ENCODE assay signal across 11 cellular contexts in the genomic region with DNA sequence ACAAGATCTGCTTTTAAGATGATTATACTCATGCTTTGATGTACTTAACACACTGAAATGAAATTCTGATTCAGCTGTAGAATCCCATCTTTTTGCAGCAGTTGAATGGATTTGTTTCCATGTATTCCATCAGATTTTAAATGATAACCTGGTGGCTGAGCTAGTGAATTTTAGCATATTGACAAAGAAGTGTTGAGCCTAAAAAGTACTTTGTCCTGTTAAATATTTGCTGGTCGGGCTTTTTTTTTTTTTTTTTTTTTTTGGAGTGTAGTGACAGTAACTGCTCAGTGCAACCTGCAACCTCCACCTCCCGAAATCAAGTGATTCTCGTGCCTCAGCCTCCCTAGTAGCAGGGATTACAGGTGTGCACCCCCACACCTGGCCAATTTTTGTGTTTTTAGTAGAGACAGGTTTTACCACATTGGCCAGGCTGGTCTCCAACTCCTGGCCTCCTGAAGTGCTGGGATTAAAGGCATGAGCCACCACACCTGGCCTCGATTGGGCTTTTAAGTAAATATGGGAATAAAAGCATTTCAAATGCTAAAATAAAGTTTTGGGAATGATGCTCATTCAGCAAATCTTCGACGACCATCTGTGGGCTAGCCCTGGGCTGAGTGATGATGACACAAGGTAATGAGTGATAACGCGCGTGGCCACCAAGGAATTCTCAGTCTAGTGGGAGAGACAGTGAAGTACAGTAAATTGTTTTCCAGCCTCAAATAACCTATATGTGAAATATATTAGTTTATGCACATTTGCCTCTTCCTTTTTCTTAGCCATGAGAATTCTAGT. TPM values are rescaled to one million over a fixed set of nuclear protein-coding genes. Genes with fewer than 3 reads are reported as not detected.
DNase-seq lines count a peak whose midpoint lies in the region; ATAC-seq and TF ChIP-seq lines count a peak whose summit lies in the region.
"Had no signal": no experiment of that assay in that cellular context is flagged by ENCODE, and none has a peak within 500 bp of the region (broad histone marks: within the 10 kb centered on the region; RNA-seq: fewer than 3 reads in every experiment).

No MANE protein-coding gene starts in this region.

- WGBS in smooth muscle cell (ENCODE audit: low lambda C conversion rate), result 95% methylated on average over 9 of the region's 9 CpGs

- H3K4me3 ChIP-seq in fibroblast of mammary gland (ENCODE audit: control insufficient read depth, low read depth, low read length), result peak overlapping the region; percentile 12
- no peak overlapping the region for H3K4me3 ChIP-seq in smooth muscle cell

- no peaks in the 10 kb centered on the region for H3K36me3 ChIP-seq in smooth muscle cell (ENCODE audit: low read depth)

- no peak overlapping the region for H3K27ac ChIP-seq in smooth muscle cell (ENCODE audit: low read depth)
- H3K27ac ChIP-seq: epithelial cell of prostate, right atrium auricular region had no signal

- peak overlapping the region; percentile 91 for H3K4me2 ChIP-seq in smooth muscle cell

- H3K4me1 ChIP-seq in smooth muscle cell (ENCODE audit: low read depth), result peaks cover 16% of the 10 kb centered on the region

- H4K20me1 ChIP-seq in smooth muscle cell (ENCODE audit: low read depth), result peaks cover 71% of the 10 kb centered on the region

- no peak overlapping the region for H2AFZ ChIP-seq in smooth muscle cell (ENCODE audit: low read depth)

- no peaks in the 10 kb centered on the region for H3F3A ChIP-seq in smooth muscle cell (ENCODE audit: low read depth)

- peaks cover 77% of the 10 kb centered on the region for H3K79me2 ChIP-seq in smooth muscle cell (ENCODE audit: low read depth)

- H3K27me3 Mint-ChIP-seq in activated CD4-positive, alpha-beta T cell treated with anti-CD3 and anti-CD28 coated beads, Interleukin-2, amount 10 ng/mL, durations not matched to agents 7 days and 5 days, result no peaks in the 10 kb centered on the region
- H3K27me3 Mint-ChIP-seq in WTC11 (ENCODE audit: low read depth), result no peaks in the 10 kb centered on the region

- in situ Hi-C loops in KBM-7 (cut with MboI; ENCODE audit: low pct_unique_long_range_greater_than_20kb, low sequenced_read_pairs), result no loop called here

- peak overlapping the region; percentile 83 for H3K4me3 Mint-ChIP-seq in activated CD4-positive, alpha-beta T cell treated with anti-CD3 and anti-CD28 coated beads, Interleukin-2, amount 10 ng/mL, durations not matched to agents 7 days and 5 days
- H3K4me3 Mint-ChIP-seq in WTC11, result peak overlapping the region; percentile 95

- no peak for DNase-seq in activated CD4-positive, alpha-beta T cell treated with anti-CD3 and anti-CD28 coated beads, Interleukin-2, amount 10 ng/mL, durations not matched to agents 7 days and 5 days
- no peak for DNase-seq in activated CD4-positive, alpha-beta T cell treated with anti-CD3 and anti-CD28 coated beads, Interleukin-2, amount 50 U/mL, for 48 hours
- DNase-seq in WTC11 (ENCODE audit: low spot score) (no peak), fibroblast of mammary gland (ENCODE audit: low read depth) (no peak), smooth muscle cell (lab: John Stamatoyannopoulos, UW; ENCODE audit: unreplicated experiment) (no peak), H4 (ENCODE audit: low spot score) (no peak), D341Med (ENCODE audit: low spot score) (no peak), KBM-7 (no peak)
- DNase-seq: NCI-H187 had no signal

- H3K9me3 ChIP-seq in smooth muscle cell (replicated peaks; ENCODE audit: low read depth), result no peaks in the 10 kb centered on the region
- H3K9me3 ChIP-seq: right atrium auricular region had no signal

- ATAC-seq in WTC11, result no peak

- no peaks in the 10 kb centered on the region for H3K9me3 Mint-ChIP-seq in activated CD4-positive, alpha-beta T cell treated with anti-CD3 and anti-CD28 coated beads, Interleukin-2, amount 10 ng/mL, durations not matched to agents 7 days and 5 days
- no peaks in the 10 kb centered on the region for H3K9me3 Mint-ChIP-seq in WTC11

- H3K4me1 Mint-ChIP-seq in activated CD4-positive, alpha-beta T cell treated with anti-CD3 and anti-CD28 coated beads, Interleukin-2, amount 10 ng/mL, durations not matched to agents 7 days and 5 days, result peaks cover 50% of the 10 kb centered on the region
- H3K4me1 Mint-ChIP-seq in WTC11, result peaks cover 36% of the 10 kb centered on the region

- TF ChIP-seq CTCF in WTC11 (IDR thresholded peaks at IDR 0.05) (no peak), fibroblast of mammary gland (conservative IDR thresholded peaks at IDR 0.05; ENCODE audit: control insufficient read depth, insufficient read depth, low read depth, low read length) (no peak), smooth muscle cell (IDR thresholded peaks at IDR 0.05; ENCODE audit: borderline replicate concordance, insufficient read depth, poor library complexity, severe bottlenecking) (no peak)

- CTCF ChIA-PET in activated CD4-positive, alpha-beta T cell treated with anti-CD3 and anti-CD28 coated beads, Interleukin-2, amount 10 ng/mL, durations not matched to agents 7 days and 5 days (lab: Charles Lee), result no interaction called here
- CTCF ChIA-PET in WTC11 (lab: Charles Lee), result interaction anchor here (0.6 kb wide), 1 partner anchor 66 kb away, joined by 3 read pairs; no protein-coding TSS in a partner anchor

- peaks cover 22% of the 10 kb centered on the region for H3K36me3 Mint-ChIP-seq in activated CD4-positive, alpha-beta T cell treated with anti-CD3 and anti-CD28 coated beads, Interleukin-2, amount 10 ng/mL, durations not matched to agents 7 days and 5 days (ENCODE audit: low read depth)
- H3K36me3 Mint-ChIP-seq in WTC11, result peaks cover 21% of the 10 kb centered on the region

- POLR2A ChIA-PET in activated CD4-positive, alpha-beta T cell treated with anti-CD3 and anti-CD28 coated beads, Interleukin-2, amount 10 ng/mL, durations not matched to agents 7 days and 5 days (lab: Charles Lee), result no interaction called here
- POLR2A ChIA-PET in WTC11 (lab: Charles Lee), result no interaction called here

- no peak overlapping the region for H3K27ac Mint-ChIP-seq in activated CD4-positive, alpha-beta T cell treated with anti-CD3 and anti-CD28 coated beads, Interleukin-2, amount 10 ng/mL, durations not matched to agents 7 days and 5 days
- no peak overlapping the region for H3K27ac Mint-ChIP-seq in WTC11

- no peaks in the 10 kb centered on the region for H3K27me3 ChIP-seq in smooth muscle cell (ENCODE audit: low read depth)
- H3K27me3 ChIP-seq: right atrium auricular region had no signal

- no peak overlapping the region for H3K9ac ChIP-seq in smooth muscle cell (ENCODE audit: low read depth)

TF ChIP-seq in WTC11, 78 proteins besides CTCF, POLR2A, EP300 and RAD21 (continues in another document):
- TF ChIP-seq ZNF219 (CRISPR knock-in tag; IDR thresholded peaks at IDR 0.05; ENCODE audit: borderline replicate concordance) (no peak), RORB (CRISPR knock-in tag; IDR thresholded peaks at IDR 0.05) (no peak), ZNF423 (CRISPR knock-in tag; IDR thresholded peaks at IDR 0.05) (no peak), SMAD4 (CRISPR knock-in tag; IDR thresholded peaks at IDR 0.05) (no peak), SMAD3 (CRISPR knock-in tag; IDR thresholded peaks at IDR 0.05; ENCODE audit: borderline replicate concordance) (no peak), CBFB (CRISPR knock-in tag; IDR thresholded peaks at IDR 0.05; ENCODE audit: low read depth) (no peak)
- TF ChIP-seq, protein P1, sequence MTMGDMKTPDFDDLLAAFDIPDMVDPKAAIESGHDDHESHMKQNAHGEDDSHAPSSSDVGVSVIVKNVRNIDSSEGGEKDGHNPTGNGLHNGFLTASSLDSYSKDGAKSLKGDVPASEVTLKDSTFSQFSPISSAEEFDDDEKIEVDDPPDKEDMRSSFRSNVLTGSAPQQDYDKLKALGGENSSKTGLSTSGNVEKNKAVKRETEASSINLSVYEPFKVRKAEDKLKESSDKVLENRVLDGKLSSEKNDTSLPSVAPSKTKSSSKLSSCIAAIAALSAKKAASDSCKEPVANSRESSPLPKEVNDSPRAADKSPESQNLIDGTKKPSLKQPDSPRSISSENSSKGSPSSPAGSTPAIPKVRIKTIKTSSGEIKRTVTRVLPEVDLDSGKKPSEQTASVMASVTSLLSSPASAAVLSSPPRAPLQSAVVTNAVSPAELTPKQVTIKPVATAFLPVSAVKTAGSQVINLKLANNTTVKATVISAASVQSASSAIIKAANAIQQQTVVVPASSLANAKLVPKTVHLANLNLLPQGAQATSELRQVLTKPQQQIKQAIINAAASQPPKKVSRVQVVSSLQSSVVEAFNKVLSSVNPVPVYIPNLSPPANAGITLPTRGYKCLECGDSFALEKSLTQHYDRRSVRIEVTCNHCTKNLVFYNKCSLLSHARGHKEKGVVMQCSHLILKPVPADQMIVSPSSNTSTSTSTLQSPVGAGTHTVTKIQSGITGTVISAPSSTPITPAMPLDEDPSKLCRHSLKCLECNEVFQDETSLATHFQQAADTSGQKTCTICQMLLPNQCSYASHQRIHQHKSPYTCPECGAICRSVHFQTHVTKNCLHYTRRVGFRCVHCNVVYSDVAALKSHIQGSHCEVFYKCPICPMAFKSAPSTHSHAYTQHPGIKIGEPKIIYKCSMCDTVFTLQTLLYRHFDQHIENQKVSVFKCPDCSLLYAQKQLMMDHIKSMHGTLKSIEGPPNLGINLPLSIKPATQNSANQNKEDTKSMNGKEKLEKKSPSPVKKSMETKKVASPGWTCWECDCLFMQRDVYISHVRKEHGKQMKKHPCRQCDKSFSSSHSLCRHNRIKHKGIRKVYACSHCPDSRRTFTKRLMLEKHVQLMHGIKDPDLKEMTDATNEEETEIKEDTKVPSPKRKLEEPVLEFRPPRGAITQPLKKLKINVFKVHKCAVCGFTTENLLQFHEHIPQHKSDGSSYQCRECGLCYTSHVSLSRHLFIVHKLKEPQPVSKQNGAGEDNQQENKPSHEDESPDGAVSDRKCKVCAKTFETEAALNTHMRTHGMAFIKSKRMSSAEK (CRISPR knock-in tag; IDR thresholded peaks at IDR 0.05; ENCODE audit: borderline replicate concordance), result no peak

RNA-seq across cellular contexts. Expression of a gene that starts 2.2 kb away (rescaled TPM):
- total RNA-seq in activated CD4-positive, alpha-beta T cell treated with anti-CD3 and anti-CD28 coated beads, Interleukin-2, amount 10 ng/mL, durations not matched to agents 7 days and 5 days, result 10 to 100 TPM; 63.3 to 72.8 TPM
- total RNA-seq in WTC11 (2021) (136 to 144 TPM (median 141 TPM) in 3 replicates), smooth muscle cell (63.4 and 90.1 TPM in 2 replicates)
- polyA plus RNA-seq in smooth muscle cell, result 69.3 and 81.9 TPM in 2 replicates
- 41.3 and 62.3 TPM in 2 replicates for total RNA-seq in H4 (2014; rRNA removed; shearing (Covaris generic))

RNA-seq across cellular contexts. Expression of a gene that starts 2.7 kb away (rescaled TPM):
- total RNA-seq in activated CD4-positive, alpha-beta T cell treated with anti-CD3 and anti-CD28 coated beads, Interleukin-2, amount 10 ng/mL, durations not matched to agents 7 days and 5 days, result 10 to 100 TPM; 20.1 to 22.5 TPM
- total RNA-seq in WTC11 (2021) (29.2 to 33.7 TPM (median 32.7 TPM) in 3 replicates), smooth muscle cell (117 and 122 TPM in 2 replicates)
- 54.7 and 58.2 TPM in 2 replicates for polyA plus RNA-seq in smooth muscle cell
- total RNA-seq in H4 (2014; rRNA removed; shearing (Covaris generic)), result 79.4 and 82.4 TPM in 2 replicates

RNA-seq across cellular contexts. Expression of a gene that starts 55.4 kb away (rescaled TPM):
- total RNA-seq in activated CD4-positive, alpha-beta T cell treated with anti-CD3 and anti-CD28 coated beads, Interleukin-2, amount 10 ng/mL, durations not matched to agents 7 days and 5 days, result under 1 TPM; 0.05 to 0.17 TPM
- 4.2 to 5.3 TPM (median 4.8 TPM) in 3 replicates for total RNA-seq in WTC11 (2021)
- 1.7 and 3.5 TPM in 2 replicates for total RNA-seq in smooth muscle cell
- polyA plus RNA-seq in smooth muscle cell, result 1.2 and 1.6 TPM in 2 replicates
- total RNA-seq in H4 (2014; rRNA removed; shearing (Covaris generic)), result 18.7 and 19.0 TPM in 2 replicates
